In genomic region chr12:779745-780734, GRCh38 we compare ENCODE assay signal across 8 cellular contexts. TPM values are rescaled to one million over a fixed set of nuclear protein-coding genes. Genes with fewer than 3 reads are reported as not detected.
DNase-seq lines count a peak whose midpoint lies in the region; ATAC-seq and TF ChIP-seq lines count a peak whose summit lies in the region.

No MANE protein-coding gene starts in this region.

- H3K4me3 ChIP-seq in left ventricle myocardium inferior (peak overlapping the region; percentile 9), WERI-Rb-1 (ENCODE audit: low read depth, low read length) (no peak overlapping the region), vagina (no peak overlapping the region)

- H3K4me1 ChIP-seq in left ventricle myocardium inferior (peaks cover 90% of the 10 kb centered on the region), vagina (peaks cover 86% of the 10 kb centered on the region)

- H3K9me3 ChIP-seq in left ventricle myocardium inferior (replicated peaks) (no peaks in the 10 kb centered on the region), WERI-Rb-1 (ENCODE audit: severe bottlenecking) (no peaks in the 10 kb centered on the region), vagina (no peaks in the 10 kb centered on the region)

- ATAC-seq in Right ventricle myocardium superior (ENCODE audit: poor library complexity) (no peak), GM21576 (IDR thresholded peaks at IDR 0.05; ENCODE audit: unreplicated experiment) (no peak), HG03108 (IDR thresholded peaks at IDR 0.05; ENCODE audit: unreplicated experiment) (no peak), GM21390 (IDR thresholded peaks at IDR 0.05; ENCODE audit: unreplicated experiment) (no peak)

- no peaks in the 10 kb centered on the region for H3K27me3 ChIP-seq in left ventricle myocardium inferior (ENCODE audit: low read depth)
- H3K27me3 ChIP-seq in WERI-Rb-1 (ENCODE audit: insufficient read depth, low read depth, severe bottlenecking): no peaks in the 10 kb centered on the region
- H3K27me3 ChIP-seq in vagina: no peaks in the 10 kb centered on the region

- DNase-seq in left ventricle myocardium inferior: no peak
- no peak for DNase-seq in Right ventricle myocardium superior
- DNase-seq in WERI-Rb-1: no peak
- peak; percentile 50 for DNase-seq in glomerular visceral epithelial cell (ENCODE audit: extremely low spot score)
- DNase-seq in vagina (ENCODE audit: extremely low spot score in 2 of 2): no peak

- H3K27ac ChIP-seq in left ventricle myocardium inferior (replicated peaks): peak overlapping the region; percentile 6
- 0 out of 2 replicates have a peak overlapping the region, but pooled peaks have one; percentile 5 for H3K27ac ChIP-seq in WERI-Rb-1
- H3K27ac ChIP-seq in vagina: peak overlapping the region; percentile 9

- no peak for TF ChIP-seq CTCF in left ventricle myocardium inferior (IDR thresholded peaks at IDR 0.05; ENCODE audit: borderline replicate concordance)
- no peak for TF ChIP-seq CTCF in WERI-Rb-1 (IDR thresholded peaks at IDR 0.05; ENCODE audit: low read depth, low read length)
- no peak for TF ChIP-seq CTCF in vagina (IDR thresholded peaks at IDR 0.05)

- H3K36me3 ChIP-seq in left ventricle myocardium inferior (no peaks in the 10 kb centered on the region), WERI-Rb-1 (no peaks in the 10 kb centered on the region; the same call in 1 of the 2 replicates), vagina (peaks cover 0 to 5% of the 10 kb centered on the region in 2 donors)

- intact Hi-C loops in left ventricle myocardium inferior (cut with micrococcal nuclease) (no loop called here), Right ventricle myocardium superior (cut with DNase I) (no loop called here), vagina (cut with DNase I) (no loop called here)

- TF ChIP-seq POLR2A in vagina (IDR thresholded peaks at IDR 0.05): no peak

RNA-seq across cellular contexts. Expression of gene WNK1, which starts 27.7 kb away (rescaled TPM):
- total RNA-seq in left ventricle myocardium inferior (289 TPM), Right ventricle myocardium superior (294 TPM), vagina (366 TPM)
